Comparison of ENCODE assay signal across 12 cellular contexts in the genomic region with DNA sequence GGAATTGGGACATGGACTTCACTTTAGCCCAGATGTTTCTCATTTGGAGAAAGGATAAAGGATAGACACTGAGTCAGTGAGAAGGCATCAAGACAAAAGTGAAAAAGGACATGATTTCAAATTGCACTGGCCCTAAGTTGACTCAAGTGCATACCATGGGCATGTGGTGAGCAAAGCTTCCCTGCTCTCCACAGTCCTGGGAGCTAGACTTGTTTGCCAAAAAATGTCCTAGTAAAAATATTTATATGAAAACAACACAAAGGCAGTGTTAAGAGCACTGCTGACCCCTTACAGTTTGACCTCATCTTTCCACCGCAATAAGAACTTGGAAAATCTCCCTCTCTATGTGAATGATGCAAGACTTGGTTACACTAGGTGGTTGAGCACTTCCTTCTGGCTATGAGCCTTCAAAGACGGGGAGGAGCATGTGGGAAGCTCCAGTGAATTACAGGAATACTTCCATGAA. TPM values are rescaled to one million over a fixed set of nuclear protein-coding genes. Genes with fewer than 3 reads are reported as not detected.
DNase-seq lines count a peak whose midpoint lies in the region; ATAC-seq and TF ChIP-seq lines count a peak whose summit lies in the region.
"Had no signal": no experiment of that assay in that cellular context is flagged by ENCODE, and none has a peak within 500 bp of the region (broad histone marks: within the 10 kb centered on the region; RNA-seq: fewer than 3 reads in every experiment).

No MANE protein-coding gene starts in this region.

- peak; percentile 20 for DNase-seq in LoVo (ENCODE audit: low spot score)
- DNase-seq in epidermal melanocyte (ENCODE audit: insufficient read length, low spot score): peak; percentile 45
- peak; percentile 13 for DNase-seq in medulla oblongata (ENCODE audit: extremely low spot score)
- peak; percentile 29 to 74 for DNase-seq in tibial nerve (ENCODE audit: low spot score in 2 of 2)
- DNase-seq in hippocampal formation (lab: John Stamatoyannopoulos, UW): no peak
- DNase-seq in activated naive CD4-positive, alpha-beta T cell treated with anti-CD3 and anti-CD28 coated beads for 36 hours: no peak
- DNase-seq: NCI-H1436 treated with DMSO at 0.1 percent for 48 hours, SIG-M5 had no signal

- H3K36me3 ChIP-seq in tibial nerve: no peaks in the 10 kb centered on the region

- WGBS in tibial nerve, 2 donors: 35 to 37% methylated on average over 2 of the region's 2 CpGs

- no peak for TF ChIP-seq POLR2A in tibial nerve (IDR thresholded peaks at IDR 0.05)

- no peak for TF ChIP-seq CTCF in tibial nerve (IDR thresholded peaks at IDR 0.05)

- H3K27ac Mint-ChIP-seq in activated naive CD4-positive, alpha-beta T cell treated with anti-CD3 and anti-CD28 coated beads for 36 hours: no peak overlapping the region
- H3K27ac Mint-ChIP-seq: dendritic cell treated with granulocyte-macrophage colony-stimulating factor and Interleukin-4, amounts not matched to agents 40 ng/mL and 50 ng/mL, for 4 days; memory B cell had no signal

- H3K4me1 ChIP-seq in tibial nerve: peaks cover 0 to 29% (median 7%) of the 10 kb centered on the region in 4 donors

- H3K27me3 ChIP-seq in tibial nerve: no peaks in the 10 kb centered on the region

- no peak for ATAC-seq in GM18498 (IDR thresholded peaks at IDR 0.05; ENCODE audit: unreplicated experiment)
- no peak for ATAC-seq in HG02970 (IDR thresholded peaks at IDR 0.05; ENCODE audit: low FRiP score, unreplicated experiment)

- no peaks in the 10 kb centered on the region for H3K9me3 Mint-ChIP-seq in activated naive CD4-positive, alpha-beta T cell treated with anti-CD3 and anti-CD28 coated beads for 36 hours

- CTCF ChIA-PET in activated naive CD4-positive, alpha-beta T cell treated with anti-CD3 and anti-CD28 coated beads for 36 hours (lab: Charles Lee): no interaction called here

- no peaks in the 10 kb centered on the region for H3K27me3 Mint-ChIP-seq in activated naive CD4-positive, alpha-beta T cell treated with anti-CD3 and anti-CD28 coated beads for 36 hours (ENCODE audit: low read depth)
- H3K27me3 Mint-ChIP-seq: dendritic cell treated with granulocyte-macrophage colony-stimulating factor and Interleukin-4, amounts not matched to agents 40 ng/mL and 50 ng/mL, for 4 days had no signal

- H3K4me1 Mint-ChIP-seq in activated naive CD4-positive, alpha-beta T cell treated with anti-CD3 and anti-CD28 coated beads for 36 hours (ENCODE audit: low read depth): no peaks in the 10 kb centered on the region
- H3K4me1 Mint-ChIP-seq: memory B cell had no signal

- H3K4me3 Mint-ChIP-seq in activated naive CD4-positive, alpha-beta T cell treated with anti-CD3 and anti-CD28 coated beads for 36 hours: no peak overlapping the region
- H3K4me3 Mint-ChIP-seq: dendritic cell treated with granulocyte-macrophage colony-stimulating factor and Interleukin-4, amounts not matched to agents 40 ng/mL and 50 ng/mL, for 4 days; memory B cell had no signal

- peak; percentile 80 to 97 for TF ChIP-seq EP300 in tibial nerve (IDR thresholded peaks at IDR 0.05)

- no peaks in the 10 kb centered on the region for H3K9me3 ChIP-seq in tibial nerve

- no peaks in the 10 kb centered on the region for H3K36me3 Mint-ChIP-seq in activated naive CD4-positive, alpha-beta T cell treated with anti-CD3 and anti-CD28 coated beads for 36 hours (ENCODE audit: low read depth)
- H3K36me3 Mint-ChIP-seq: memory B cell had no signal

- H3K27ac ChIP-seq in tibial nerve: peak overlapping the region in 2 of 4 donors; percentile 67 to 72

- intact Hi-C loops in activated naive CD4-positive, alpha-beta T cell treated with anti-CD3 and anti-CD28 coated beads for 36 hours (cut with micrococcal nuclease): no loop called here

- no peak overlapping the region for H3K4me3 ChIP-seq in tibial nerve

RNA-seq across cellular contexts. Expression of gene FIBIN, which starts 46.5 kb away (rescaled TPM):
- 100 to 1,000 TPM; 225 to 528 (median 324) TPM for total RNA-seq in tibial nerve
- total RNA-seq in activated naive CD4-positive, alpha-beta T cell treated with anti-CD3 and anti-CD28 coated beads for 36 hours: not detected

Comparison
In these comparisons a context has a peak if more than half of its experiments do, and no peak if none do; other contexts are left out.
1. DNase-seq: peak in LoVo (single experiment), epidermal melanocyte (single experiment), medulla oblongata (single experiment) and tibial nerve (2 of 2); none in hippocampal formation (0 of 2) and activated naive CD4-positive, alpha-beta T cell treated with anti-CD3 and anti-CD28 coated beads for 36 hours (single experiment).
2. RNA of gene FIBIN, which starts 46.5 kb away (total RNA-seq): 225 to 528 TPM in tibial nerve; not detected in activated naive CD4-positive, alpha-beta T cell treated with anti-CD3 and anti-CD28 coated beads for 36 hours; every median in the first group is over 100 times any median in the second.